Comparison of ENCODE assay signal across 1 cellular context in genomic region chr18:58345064-58345463, GRCh38.
TF ChIP-seq lines count a peak whose summit lies in the region.

No MANE protein-coding gene starts in this region.

TF ChIP-seq in H1, 55 proteins besides CTCF, POLR2A, EP300 and RAD21:
- TF ChIP-seq GTF2F1 (IDR thresholded peaks at IDR 0.05; ENCODE audit: borderline replicate concordance, low read depth, low read length): no peak
- TF ChIP-seq ASH2L (IDR thresholded peaks at IDR 0.05; ENCODE audit: low read length): peak; percentile 62
- TF ChIP-seq CHD7 (IDR thresholded peaks at IDR 0.05; ENCODE audit: insufficient replicate concordance, low read length): peak; percentile 15
- TF ChIP-seq MAFK (IDR thresholded peaks at IDR 0.05; ENCODE audit: low read depth, low read length): peak; percentile 68
- TF ChIP-seq TCF12 (IDR thresholded peaks at IDR 0.05; ENCODE audit: low read depth, low read length): 0 out of 2 replicates have a peak, but pooled peaks have one; percentile 68
- TF ChIP-seq HDAC2 (IDR thresholded peaks at IDR 0.05; ENCODE audit: borderline replicate concordance in 1 of 2, low read depth in 2 of 2, low read length in 2 of 2): 0 out of 4 replicates have a peak, but pooled peaks of 1 of the 2 experiments have one; percentile 33
- TF ChIP-seq CHD1 (IDR thresholded peaks at IDR 0.05; ENCODE audit: low read depth, low read length): no peak
